Comparison of ENCODE assay signal across 27 cellular contexts in the genomic region with DNA sequence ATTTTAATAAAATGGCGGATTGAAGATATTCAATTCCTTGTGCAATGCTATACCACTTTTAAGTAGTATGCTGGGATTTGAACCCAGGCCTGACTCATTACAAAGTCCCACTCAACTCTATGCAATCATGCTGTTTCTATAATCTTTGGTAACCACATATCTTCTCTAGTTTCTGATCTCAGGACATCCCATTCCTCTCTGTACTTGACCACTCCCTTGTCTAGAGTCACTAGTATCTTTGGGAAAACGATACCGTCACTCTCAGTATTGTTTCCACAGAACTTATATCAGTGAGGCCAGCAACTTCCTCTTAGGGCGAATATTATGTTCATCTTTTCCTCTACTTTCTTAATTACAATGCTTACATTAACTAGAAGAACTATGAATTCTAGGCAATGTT.
"Had no signal": no experiment of that assay in that cellular context is flagged by ENCODE, and none has a peak within 500 bp of the region (broad histone marks: within the 10 kb centered on the region; RNA-seq: fewer than 3 reads in every experiment).

No MANE protein-coding gene starts in this region.

- ATAC-seq: activated naive CD4-positive, alpha-beta T cell treated with anti-CD3 and anti-CD28 coated beads, Interleukin-2, amount 50 U/mL, for 72 hours; activated T-cell treated with anti-CD3 and anti-CD28 coated beads, Interleukin-2, amount 50 U/mL, for 72 hours; effector memory CD8-positive, alpha-beta T cell; esophagus mucosa; WTC11 had no signal

- DNase-seq: activated CD4-positive, alpha-beta memory T cell treated with anti-CD3 and anti-CD28 coated beads, Interleukin-2, amount 10 ng/mL, durations not matched to agents 7 days and 5 days; activated CD4-positive, alpha-beta T cell treated with anti-CD3 and anti-CD28 coated beads for 1 hour; activated CD4-positive, alpha-beta T cell treated with anti-CD3 and anti-CD28 coated beads for 4 hours; activated CD4-positive, alpha-beta T cell treated with anti-CD3 and anti-CD28 coated beads, Interleukin-2, amount 10 ng/mL, durations not matched to agents 7 days and 5 days; activated CD4-positive, alpha-beta T cell treated with anti-CD3 and anti-CD28 coated beads, Interleukin-2, amount 50 U/mL, for 4 hours; activated CD8-positive, alpha-beta memory T cell treated with anti-CD3 and anti-CD28 coated beads, Interleukin-2, amount 50 U/mL, for 48 hours; activated gamma-delta T cell; activated naive CD4-positive, alpha-beta T cell; activated naive CD4-positive, alpha-beta T cell treated with anti-CD3 and anti-CD28 coated beads, Interleukin-2, amount 10 ng/mL, durations not matched to agents 7 days and 5 days; activated naive CD8-positive, alpha-beta T cell treated with anti-CD3 and anti-CD28 coated beads, Interleukin-2, amount 10 ng/mL, durations not matched to agents 7 days and 5 days; activated T-cell treated with anti-CD3 and anti-CD28 coated beads for 4 hours; activated T-cell treated with anti-CD3 and anti-CD28 coated beads, Interleukin-2, amount 50 U/mL, for 24 hours; activated T-cell treated with anti-CD3 and anti-CD28 coated beads, Interleukin-2, amount 50 U/mL, for 72 hours; brain microvascular endothelial cell; effector CD4-positive, alpha-beta T cell; effector memory CD8-positive, alpha-beta T cell; foreskin fibroblast; head of caudate nucleus; hippocampal formation; T-helper 2 cell had no signal

- FAIRE-seq: astrocyte, bronchial epithelial cell, frontal cortex, TTC549 had no signal
